In genomic region chr20:4869290-4870193, GRCh38 we compare ENCODE assay signal across 11 cellular contexts.
A peak's percentile ranks its signal among the peaks of the same experiment; 100 is the strongest.
DNase-seq lines count a peak whose midpoint lies in the region; ATAC-seq lines count a peak whose summit lies in the region.
"Had no signal": no experiment of that assay in that cellular context is flagged by ENCODE, and none has a peak within 500 bp of the region (broad histone marks: within the 10 kb centered on the region; RNA-seq: fewer than 3 reads in every experiment).

No MANE protein-coding gene starts in this region.

- DNase-seq in AG08396 (ENCODE audit: low spot score) (peak; percentile 76), ELR (ENCODE audit: low read depth) (peak; percentile 72), SW480 (ENCODE audit: low spot score) (peak; percentile 91), iris pigment epithelial cell (ENCODE audit: low read depth) (peak; percentile 37), DMS 273 treated with DMSO at 0.1 percent for 48 hours (lab: John Stamatoyannopoulos, UW) (no peak), NCI-H446 (lab: John Stamatoyannopoulos, UW) (no peak), middle frontal gyrus (ENCODE audit: extremely low spot score, low spot score) (no peak)
- DNase-seq: effector CD4-positive, alpha-beta T cell; occipital lobe; SK-N-SH had no signal

- no peak for ATAC-seq in HG02588 (IDR thresholded peaks at IDR 0.05; ENCODE audit: unreplicated experiment)

Comparison
In these comparisons a context has a peak if more than half of its experiments do, and no peak if none do; other contexts are left out.
1. DNase-seq: peak in AG08396 (single experiment), ELR (single experiment), SW480 (single experiment) and iris pigment epithelial cell (single experiment); none in DMS 273 treated with DMSO at 0.1 percent for 48 hours (single experiment), NCI-H446 (0 of 2) and middle frontal gyrus (single experiment).